1 cellular context compared by ENCODE assay signal in the genomic region with DNA sequence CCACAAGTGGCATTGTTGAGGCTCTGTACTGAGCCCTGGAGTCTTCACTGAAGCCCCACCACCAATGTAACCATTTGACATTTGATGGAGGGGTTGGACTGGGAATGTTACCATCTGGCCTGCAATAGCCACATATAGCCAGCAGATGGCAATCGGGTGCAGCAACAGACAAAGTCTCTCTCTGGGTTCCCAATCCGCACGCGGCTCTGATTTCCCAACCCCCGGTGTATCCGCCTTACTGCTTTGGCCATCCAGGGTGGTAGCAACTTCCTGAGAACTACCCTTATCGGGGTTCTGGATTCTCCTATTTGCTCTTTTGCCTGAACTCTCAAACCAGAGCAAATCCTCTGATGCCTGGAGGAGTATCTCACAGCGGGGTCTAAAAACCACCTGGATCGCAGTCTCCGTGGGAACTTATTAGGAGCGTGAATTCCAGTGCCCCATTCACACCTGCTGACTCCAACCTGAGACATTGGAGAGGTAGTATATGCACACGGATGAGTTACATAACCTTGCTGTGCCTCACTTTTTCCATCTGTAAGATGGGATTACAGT.
TF ChIP-seq lines count a peak whose summit lies in the region.

No MANE protein-coding gene starts in this region.

TF ChIP-seq in WTC11, 78 proteins besides CTCF, POLR2A, EP300 and RAD21 (continued from another document):
- TF ChIP-seq TEAD1 (CRISPR knock-in tag; IDR thresholded peaks at IDR 0.05) (peak; percentile 36; the same call in 1 of the 2 replicates), CBFB (CRISPR knock-in tag; IDR thresholded peaks at IDR 0.05; ENCODE audit: low read depth) (no peak), TCF7 (CRISPR knock-in tag; IDR thresholded peaks at IDR 0.05; ENCODE audit: low read depth) (no peak), ARID4B (CRISPR knock-in tag; IDR thresholded peaks at IDR 0.05; ENCODE audit: borderline replicate concordance) (no peak), CREM (CRISPR knock-in tag; IDR thresholded peaks at IDR 0.05) (no peak), ZSCAN18 (CRISPR knock-in tag; IDR thresholded peaks at IDR 0.05) (no peak), ZNF396 (CRISPR knock-in tag; IDR thresholded peaks at IDR 0.05; ENCODE audit: borderline replicate concordance) (no peak), HMGA2 (CRISPR knock-in tag; IDR thresholded peaks at IDR 0.05) (no peak), USF2 (CRISPR knock-in tag; IDR thresholded peaks at IDR 0.05) (no peak), ZNF671 (CRISPR knock-in tag; IDR thresholded peaks at IDR 0.05) (no peak), ZNF121 (CRISPR knock-in tag; IDR thresholded peaks at IDR 0.05) (peak; percentile 64; the same call in 1 of the 2 replicates), GRHL2 (CRISPR knock-in tag; IDR thresholded peaks at IDR 0.05; ENCODE audit: insufficient replicate concordance, severe bottlenecking) (no peak), ZNF512 (CRISPR knock-in tag; IDR thresholded peaks at IDR 0.05; ENCODE audit: borderline replicate concordance) (no peak), GABPB1 (CRISPR knock-in tag; IDR thresholded peaks at IDR 0.05) (no peak), IRF2 (CRISPR knock-in tag; IDR thresholded peaks at IDR 0.05; ENCODE audit: borderline replicate concordance, low read depth) (no peak), PRRX2 (CRISPR knock-in tag; IDR thresholded peaks at IDR 0.05) (no peak)
- TF ChIP-seq, protein P1, sequence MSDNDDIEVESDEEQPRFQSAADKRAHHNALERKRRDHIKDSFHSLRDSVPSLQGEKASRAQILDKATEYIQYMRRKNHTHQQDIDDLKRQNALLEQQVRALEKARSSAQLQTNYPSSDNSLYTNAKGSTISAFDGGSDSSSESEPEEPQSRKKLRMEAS (CRISPR knock-in tag; IDR thresholded peaks at IDR 0.05): peak; percentile 80
- TF ChIP-seq, protein P2, sequence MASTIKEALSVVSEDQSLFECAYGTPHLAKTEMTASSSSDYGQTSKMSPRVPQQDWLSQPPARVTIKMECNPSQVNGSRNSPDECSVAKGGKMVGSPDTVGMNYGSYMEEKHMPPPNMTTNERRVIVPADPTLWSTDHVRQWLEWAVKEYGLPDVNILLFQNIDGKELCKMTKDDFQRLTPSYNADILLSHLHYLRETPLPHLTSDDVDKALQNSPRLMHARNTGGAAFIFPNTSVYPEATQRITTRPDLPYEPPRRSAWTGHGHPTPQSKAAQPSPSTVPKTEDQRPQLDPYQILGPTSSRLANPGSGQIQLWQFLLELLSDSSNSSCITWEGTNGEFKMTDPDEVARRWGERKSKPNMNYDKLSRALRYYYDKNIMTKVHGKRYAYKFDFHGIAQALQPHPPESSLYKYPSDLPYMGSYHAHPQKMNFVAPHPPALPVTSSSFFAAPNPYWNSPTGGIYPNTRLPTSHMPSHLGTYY (CRISPR knock-in tag; IDR thresholded peaks at IDR 0.05): 0 out of 2 replicates have a peak, but pooled peaks have one; percentile 11
- TF ChIP-seq, protein P3, sequence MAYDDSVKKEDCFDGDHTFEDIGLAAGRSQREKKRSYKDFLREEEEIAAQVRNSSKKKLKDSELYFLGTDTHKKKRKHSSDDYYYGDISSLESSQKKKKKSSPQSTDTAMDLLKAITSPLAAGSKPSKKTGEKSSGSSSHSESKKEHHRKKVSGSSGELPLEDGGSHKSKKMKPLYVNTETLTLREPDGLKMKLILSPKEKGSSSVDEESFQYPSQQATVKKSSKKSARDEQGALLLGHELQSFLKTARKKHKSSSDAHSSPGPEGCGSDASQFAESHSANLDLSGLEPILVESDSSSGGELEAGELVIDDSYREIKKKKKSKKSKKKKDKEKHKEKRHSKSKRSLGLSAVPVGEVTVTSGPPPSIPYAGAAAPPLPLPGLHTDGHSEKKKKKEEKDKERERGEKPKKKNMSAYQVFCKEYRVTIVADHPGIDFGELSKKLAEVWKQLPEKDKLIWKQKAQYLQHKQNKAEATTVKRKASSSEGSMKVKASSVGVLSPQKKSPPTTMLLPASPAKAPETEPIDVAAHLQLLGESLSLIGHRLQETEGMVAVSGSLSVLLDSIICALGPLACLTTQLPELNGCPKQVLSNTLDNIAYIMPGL (CRISPR knock-in tag; IDR thresholded peaks at IDR 0.05): no peak
- TF ChIP-seq, protein P4, sequence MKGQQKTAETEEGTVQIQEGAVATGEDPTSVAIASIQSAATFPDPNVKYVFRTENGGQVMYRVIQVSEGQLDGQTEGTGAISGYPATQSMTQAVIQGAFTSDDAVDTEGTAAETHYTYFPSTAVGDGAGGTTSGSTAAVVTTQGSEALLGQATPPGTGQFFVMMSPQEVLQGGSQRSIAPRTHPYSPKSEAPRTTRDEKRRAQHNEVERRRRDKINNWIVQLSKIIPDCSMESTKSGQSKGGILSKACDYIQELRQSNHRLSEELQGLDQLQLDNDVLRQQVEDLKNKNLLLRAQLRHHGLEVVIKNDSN (CRISPR knock-in tag; IDR thresholded peaks at IDR 0.05): no peak
- TF ChIP-seq, protein P5, sequence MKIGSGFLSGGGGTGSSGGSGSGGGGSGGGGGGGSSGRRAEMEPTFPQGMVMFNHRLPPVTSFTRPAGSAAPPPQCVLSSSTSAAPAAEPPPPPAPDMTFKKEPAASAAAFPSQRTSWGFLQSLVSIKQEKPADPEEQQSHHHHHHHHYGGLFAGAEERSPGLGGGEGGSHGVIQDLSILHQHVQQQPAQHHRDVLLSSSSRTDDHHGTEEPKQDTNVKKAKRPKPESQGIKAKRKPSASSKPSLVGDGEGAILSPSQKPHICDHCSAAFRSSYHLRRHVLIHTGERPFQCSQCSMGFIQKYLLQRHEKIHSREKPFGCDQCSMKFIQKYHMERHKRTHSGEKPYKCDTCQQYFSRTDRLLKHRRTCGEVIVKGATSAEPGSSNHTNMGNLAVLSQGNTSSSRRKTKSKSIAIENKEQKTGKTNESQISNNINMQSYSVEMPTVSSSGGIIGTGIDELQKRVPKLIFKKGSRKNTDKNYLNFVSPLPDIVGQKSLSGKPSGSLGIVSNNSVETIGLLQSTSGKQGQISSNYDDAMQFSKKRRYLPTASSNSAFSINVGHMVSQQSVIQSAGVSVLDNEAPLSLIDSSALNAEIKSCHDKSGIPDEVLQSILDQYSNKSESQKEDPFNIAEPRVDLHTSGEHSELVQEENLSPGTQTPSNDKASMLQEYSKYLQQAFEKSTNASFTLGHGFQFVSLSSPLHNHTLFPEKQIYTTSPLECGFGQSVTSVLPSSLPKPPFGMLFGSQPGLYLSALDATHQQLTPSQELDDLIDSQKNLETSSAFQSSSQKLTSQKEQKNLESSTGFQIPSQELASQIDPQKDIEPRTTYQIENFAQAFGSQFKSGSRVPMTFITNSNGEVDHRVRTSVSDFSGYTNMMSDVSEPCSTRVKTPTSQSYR (CRISPR knock-in tag; IDR thresholded peaks at IDR 0.05): no peak
- TF ChIP-seq, protein P6, sequence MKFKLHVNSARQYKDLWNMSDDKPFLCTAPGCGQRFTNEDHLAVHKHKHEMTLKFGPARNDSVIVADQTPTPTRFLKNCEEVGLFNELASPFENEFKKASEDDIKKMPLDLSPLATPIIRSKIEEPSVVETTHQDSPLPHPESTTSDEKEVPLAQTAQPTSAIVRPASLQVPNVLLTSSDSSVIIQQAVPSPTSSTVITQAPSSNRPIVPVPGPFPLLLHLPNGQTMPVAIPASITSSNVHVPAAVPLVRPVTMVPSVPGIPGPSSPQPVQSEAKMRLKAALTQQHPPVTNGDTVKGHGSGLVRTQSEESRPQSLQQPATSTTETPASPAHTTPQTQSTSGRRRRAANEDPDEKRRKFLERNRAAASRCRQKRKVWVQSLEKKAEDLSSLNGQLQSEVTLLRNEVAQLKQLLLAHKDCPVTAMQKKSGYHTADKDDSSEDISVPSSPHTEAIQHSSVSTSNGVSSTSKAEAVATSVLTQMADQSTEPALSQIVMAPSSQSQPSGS (CRISPR knock-in tag; IDR thresholded peaks at IDR 0.05; ENCODE audit: borderline replicate concordance, low read depth): no peak
TF ChIP-seq in WTC11: peak in this region for 8.
